ENCODE assay signal across 8 cellular contexts in the genomic region with DNA sequence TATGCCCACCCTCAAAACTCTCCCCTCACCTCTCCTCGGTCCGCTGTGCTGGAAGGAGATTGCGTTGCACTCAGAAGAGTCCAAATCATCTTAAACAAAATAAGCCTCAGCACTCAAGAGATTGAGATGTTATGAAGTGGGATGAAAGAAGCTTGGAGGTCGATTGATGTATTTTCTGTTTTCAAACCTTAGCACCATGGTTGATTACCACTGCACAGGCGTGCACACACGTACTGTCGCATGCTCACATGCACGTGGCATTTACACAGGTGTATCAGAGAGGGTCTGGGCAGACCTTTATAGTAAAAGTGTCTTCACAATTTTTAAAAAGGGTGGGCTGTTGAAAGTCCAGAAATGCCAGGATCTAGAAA. TPM values are rescaled to one million over a fixed set of nuclear protein-coding genes. Genes with fewer than 3 reads are reported as not detected.
DNase-seq lines count a peak whose midpoint lies in the region; ATAC-seq and TF ChIP-seq lines count a peak whose summit lies in the region.

No MANE protein-coding gene starts in this region.

- peaks cover 0 to 2% (median 0%) of the 10 kb centered on the region in 3 donors for H3K9me3 Mint-ChIP-seq in IgD-negative memory B cell
- no peaks in the 10 kb centered on the region for H3K9me3 Mint-ChIP-seq in natural killer cell treated with Interleukin-12 subunit alpha and Interleukin-12 subunit beta and Interleukin-15 and Interleukin-18, amount 100 ng/mL, for 72 hours

- peaks cover 18% of the 10 kb centered on the region for H3K27me3 Mint-ChIP-seq in IgD-negative memory B cell
- peaks cover 0 to 11% of the 10 kb centered on the region in 2 donors for H3K27me3 Mint-ChIP-seq in natural killer cell treated with Interleukin-12 subunit alpha and Interleukin-12 subunit beta and Interleukin-15 and Interleukin-18, amount 100 ng/mL, for 72 hours

- H3K4me1 ChIP-seq in BLaER1 (peaks cover 30% of the 10 kb centered on the region), colonic mucosa (no peaks in the 10 kb centered on the region)

- no peaks in the 10 kb centered on the region for H3K9me3 ChIP-seq in BLaER1
- no peaks in the 10 kb centered on the region for H3K9me3 ChIP-seq in colonic mucosa

- H3K36me3 Mint-ChIP-seq in IgD-negative memory B cell = no peaks in the 10 kb centered on the region
- peaks cover 5% of the 10 kb centered on the region for H3K36me3 Mint-ChIP-seq in natural killer cell treated with Interleukin-12 subunit alpha and Interleukin-12 subunit beta and Interleukin-15 and Interleukin-18, amount 100 ng/mL, for 72 hours

- H3K4me3 Mint-ChIP-seq in IgD-negative memory B cell = peak overlapping the region; percentile 76 to 97 (median 87)
- H3K4me3 Mint-ChIP-seq in natural killer cell treated with Interleukin-12 subunit alpha and Interleukin-12 subunit beta and Interleukin-15 and Interleukin-18, amount 100 ng/mL, for 72 hours = peak overlapping the region; percentile 97

- H3K4me1 Mint-ChIP-seq in IgD-negative memory B cell = peaks cover 7 to 8% (median 7%) of the 10 kb centered on the region in 3 donors
- peaks cover 23 to 25% of the 10 kb centered on the region in 2 donors for H3K4me1 Mint-ChIP-seq in natural killer cell treated with Interleukin-12 subunit alpha and Interleukin-12 subunit beta and Interleukin-15 and Interleukin-18, amount 100 ng/mL, for 72 hours (ENCODE audit: low read depth in 2 of 2)

- H3K27ac ChIP-seq in BLaER1 (peak overlapping the region; percentile 51; the same call in 1 of the 2 replicates), colonic mucosa (peak overlapping the region; percentile 33)

- intact Hi-C loops in colonic mucosa (cut with DNase I) = loop anchor here (10.0 kb wide), 1 partner anchor 280 kb away; a partner anchor contains a TSS

- H3K9ac ChIP-seq in BLaER1 (peak overlapping the region; percentile 67), colonic mucosa (ENCODE audit: low read depth in 2 of 2, low read length in 2 of 2) (peak overlapping the region; percentile 19 to 56)

- H3K27ac Mint-ChIP-seq in IgD-negative memory B cell = peak overlapping the region in 2 of 3 donors; percentile 4 to 69
- H3K27ac Mint-ChIP-seq in natural killer cell treated with Interleukin-12 subunit alpha and Interleukin-12 subunit beta and Interleukin-15 and Interleukin-18, amount 100 ng/mL, for 72 hours = peak overlapping the region; percentile 90 to 91

- no peak for ATAC-seq in natural killer cell treated with Interleukin-12 subunit alpha and Interleukin-12 subunit beta and Interleukin-15 and Interleukin-18, amount 100 ng/mL, for 72 hours
- ATAC-seq in HG02970 (IDR thresholded peaks at IDR 0.05; ENCODE audit: low FRiP score, unreplicated experiment) (no peak), HG03439 (IDR thresholded peaks at IDR 0.05; ENCODE audit: unreplicated experiment) (no peak), HG02840 (IDR thresholded peaks at IDR 0.05; ENCODE audit: low FRiP score, unreplicated experiment) (no peak)

- peak overlapping the region; percentile 71 for H3K4me3 ChIP-seq in BLaER1
- peak overlapping the region; percentile 45 for H3K4me3 ChIP-seq in colonic mucosa

- H3K4me2 ChIP-seq in BLaER1 = peak overlapping the region; percentile 88

- DNase-seq in colonic mucosa = no peak
- no peak for DNase-seq in natural killer cell treated with Interleukin-12 subunit alpha and Interleukin-12 subunit beta and Interleukin-15 and Interleukin-18, amount 100 ng/mL, for 72 hours (ENCODE audit: low spot score)
- DNase-seq in activated gamma-delta T cell treated with Interleukin-2 at 50 U/mL for 16 hours = no peak

- no peak for TF ChIP-seq CTCF in colonic mucosa (IDR thresholded peaks at IDR 0.05)

- H3K36me3 ChIP-seq in BLaER1 (peaks cover 7% of the 10 kb centered on the region; the same call in 1 of the 2 replicates), colonic mucosa (no peaks in the 10 kb centered on the region)

- H4K20me1 ChIP-seq in BLaER1 = 0 out of 2 replicates have a peak, but pooled peaks cover 6% of the 10 kb centered on the region

- H3K27me3 ChIP-seq in BLaER1 (no peaks in the 10 kb centered on the region), colonic mucosa (no peaks in the 10 kb centered on the region)

RNA-seq across cellular contexts. Expression of a gene that starts 0.6 kb away (rescaled TPM):
- 0.98 TPM for polyA plus RNA-seq in IgD-negative memory B cell
- 1 to 10 TPM; 3.6 to 9.2 TPM for total RNA-seq in colonic mucosa
- total RNA-seq in natural killer cell treated with Interleukin-12 subunit alpha and Interleukin-12 subunit beta and Interleukin-15 and Interleukin-18, amount 100 ng/mL, for 72 hours = 10 to 100 TPM in 1 of 2 donors, 1 to 10 TPM in 1; 7.6 to 12.1 TPM
